8 cellular contexts compared by ENCODE assay signal in genomic region chr5:159210306-159210722, GRCh38. TPM values are rescaled to one million over a fixed set of nuclear protein-coding genes. Genes with fewer than 3 reads are reported as not detected.
DNase-seq lines count a peak whose midpoint lies in the region; ATAC-seq and TF ChIP-seq lines count a peak whose summit lies in the region.

No MANE protein-coding gene starts in this region.

- intact Hi-C loops in stomach (cut with DNase I; ENCODE audit: low total_unique reads) = no loop called here

- peaks cover 7% of the 10 kb centered on the region; the same call in 1 of the 2 replicates for H3K36me3 ChIP-seq in RWPE2 (ENCODE audit: low read depth)
- no peaks in the 10 kb centered on the region for H3K36me3 ChIP-seq in stomach
- H3K36me3 ChIP-seq in H7 (replicated peaks; ENCODE audit: control insufficient read depth, insufficient read depth, low read length) = no peaks in the 10 kb centered on the region

- 34 to 47% (median 38%) methylated on average over 4 of the region's 4 CpGs for WGBS in stomach, 5 donors

- peaks cover 20% of the 10 kb centered on the region for H3K36me3 Mint-ChIP-seq in activated CD4-positive, alpha-beta T cell treated with anti-CD3 and anti-CD28 coated beads, Interleukin-2, amount 10 ng/mL, durations not matched to agents 7 days and 5 days (ENCODE audit: low read depth)

- H3K9me3 Mint-ChIP-seq in activated CD4-positive, alpha-beta T cell treated with anti-CD3 and anti-CD28 coated beads, Interleukin-2, amount 10 ng/mL, durations not matched to agents 7 days and 5 days = no peaks in the 10 kb centered on the region

- TF ChIP-seq CTCF in RWPE2 (IDR thresholded peaks at IDR 0.05; ENCODE audit: poor library complexity, severe bottlenecking) = no peak
- TF ChIP-seq CTCF in epithelial cell of proximal tubule (conservative IDR thresholded peaks at IDR 0.05; ENCODE audit: low read depth, low read length) = no peak
- TF ChIP-seq CTCF in stomach (IDR thresholded peaks at IDR 0.05) = no peak

- H3K4me3 Mint-ChIP-seq in activated CD4-positive, alpha-beta T cell treated with anti-CD3 and anti-CD28 coated beads, Interleukin-2, amount 10 ng/mL, durations not matched to agents 7 days and 5 days = peak overlapping the region; percentile 79

- H3K9me3 ChIP-seq in RWPE2 (ENCODE audit: severe bottlenecking) (no peaks in the 10 kb centered on the region), stomach (no peaks in the 10 kb centered on the region)

- peaks cover 44% of the 10 kb centered on the region for H3K4me1 Mint-ChIP-seq in activated CD4-positive, alpha-beta T cell treated with anti-CD3 and anti-CD28 coated beads, Interleukin-2, amount 10 ng/mL, durations not matched to agents 7 days and 5 days

- CTCF ChIA-PET in activated CD4-positive, alpha-beta T cell treated with anti-CD3 and anti-CD28 coated beads, Interleukin-2, amount 10 ng/mL, durations not matched to agents 7 days and 5 days (lab: Charles Lee) = no interaction called here

- POLR2A ChIA-PET in activated CD4-positive, alpha-beta T cell treated with anti-CD3 and anti-CD28 coated beads, Interleukin-2, amount 10 ng/mL, durations not matched to agents 7 days and 5 days (lab: Charles Lee) = no interaction called here

- H3K4me3 ChIP-seq in RWPE2 (ENCODE audit: severe bottlenecking) (peak overlapping the region; percentile 93), epithelial cell of proximal tubule (ENCODE audit: low read depth, low read length) (peak overlapping the region; percentile 81), stomach (peak overlapping the region in 2 of 4 donors; percentile 85 to 87), H7 (ENCODE audit: insufficient read depth, low read depth, low read length) (no peak overlapping the region; the same call in 1 of the 2 replicates)

- no peak for TF ChIP-seq EP300 in stomach (IDR thresholded peaks at IDR 0.05)

- H3K4me1 ChIP-seq in RWPE2 (ENCODE audit: insufficient read depth, poor library complexity, severe bottlenecking) (peaks cover 32% of the 10 kb centered on the region), stomach (peaks cover 23 to 47% (median 35%) of the 10 kb centered on the region in 4 donors)

- no peaks in the 10 kb centered on the region for H3K27me3 ChIP-seq in RWPE2 (ENCODE audit: insufficient read depth, poor library complexity, severe bottlenecking)
- H3K27me3 ChIP-seq in stomach = no peaks in the 10 kb centered on the region
- peaks cover 3% of the 10 kb centered on the region for H3K27me3 ChIP-seq in H7 (ENCODE audit: control insufficient read depth, insufficient read depth, low read length)

- no peaks in the 10 kb centered on the region for H3K27me3 Mint-ChIP-seq in activated CD4-positive, alpha-beta T cell treated with anti-CD3 and anti-CD28 coated beads, Interleukin-2, amount 10 ng/mL, durations not matched to agents 7 days and 5 days

- H3K27ac ChIP-seq in RWPE2 (ENCODE audit: poor library complexity, severe bottlenecking) = peak overlapping the region; percentile 89
- H3K27ac ChIP-seq in stomach = peak overlapping the region; percentile 5 to 99 (median 96)
- H3K27ac ChIP-seq in substantia nigra (ENCODE audit: low read depth, low read length, poor library complexity, severe bottlenecking) = no peak overlapping the region

- ATAC-seq in RWPE2 (ENCODE audit: low read depth) (peak; percentile 35), HG03354 (IDR thresholded peaks at IDR 0.05; ENCODE audit: poor library complexity, severe bottlenecking, unreplicated experiment) (no peak)

- no peak for TF ChIP-seq POLR2A in stomach (IDR thresholded peaks at IDR 0.05)

- peak; percentile 15 for DNase-seq in activated CD4-positive, alpha-beta T cell treated with anti-CD3 and anti-CD28 coated beads, Interleukin-2, amount 10 ng/mL, durations not matched to agents 7 days and 5 days
- DNase-seq in activated CD4-positive, alpha-beta T cell treated with anti-CD3 and anti-CD28 coated beads for 1 hour = no peak
- DNase-seq in RWPE2 (ENCODE audit: low spot score) = no peak
- DNase-seq in epithelial cell of proximal tubule (ENCODE audit: low read depth) = no peak
- DNase-seq in stomach = no peak
- no peak for DNase-seq in H7
- no peak for DNase-seq in substantia nigra (lab: John Stamatoyannopoulos, UW)

- H3K27ac Mint-ChIP-seq in activated CD4-positive, alpha-beta T cell treated with anti-CD3 and anti-CD28 coated beads, Interleukin-2, amount 10 ng/mL, durations not matched to agents 7 days and 5 days = peak overlapping the region; percentile 92

RNA-seq across cellular contexts. Expression of gene RNF145, which starts 1.0 kb away (rescaled TPM):
- 100 to 1,000 TPM; 133 to 145 TPM for total RNA-seq in activated CD4-positive, alpha-beta T cell treated with anti-CD3 and anti-CD28 coated beads, Interleukin-2, amount 10 ng/mL, durations not matched to agents 7 days and 5 days
- total RNA-seq in epithelial cell of proximal tubule = 57.9 and 71.4 TPM in 2 replicates
- 10 to 100 TPM in 4 of 5 donors, 1 to 10 TPM in 1; 7.0 to 96.9 (median 68.8) TPM for total RNA-seq in stomach
- 10 to 100 TPM; 17.5 to 42.7 (median 24.3) TPM for polyA plus RNA-seq in stomach
- 22.4 and 23.9 TPM in 2 replicates for total RNA-seq in H7 (2014; rRNA removed; shearing (Covaris generic))

RNA-seq across cellular contexts. Expression of gene UBLCP1, which starts 52.8 kb away (rescaled TPM):
- total RNA-seq in activated CD4-positive, alpha-beta T cell treated with anti-CD3 and anti-CD28 coated beads, Interleukin-2, amount 10 ng/mL, durations not matched to agents 7 days and 5 days = 10 to 100 TPM; 29.2 to 32.2 TPM
- total RNA-seq in epithelial cell of proximal tubule (30.6 and 33.8 TPM in 2 replicates), stomach (10 to 100 TPM in 2 of 5 donors, 1 to 10 TPM in 3; 1.2 to 24.4 (median 8.0) TPM)
- polyA plus RNA-seq in stomach = 10 to 100 TPM; 16.5 to 20.0 (median 16.8) TPM
- total RNA-seq in H7 (2014; rRNA removed; shearing (Covaris generic)) = 29.9 and 36.0 TPM in 2 replicates
